ENCODE assay signal across 8 cellular contexts in the genomic region with DNA sequence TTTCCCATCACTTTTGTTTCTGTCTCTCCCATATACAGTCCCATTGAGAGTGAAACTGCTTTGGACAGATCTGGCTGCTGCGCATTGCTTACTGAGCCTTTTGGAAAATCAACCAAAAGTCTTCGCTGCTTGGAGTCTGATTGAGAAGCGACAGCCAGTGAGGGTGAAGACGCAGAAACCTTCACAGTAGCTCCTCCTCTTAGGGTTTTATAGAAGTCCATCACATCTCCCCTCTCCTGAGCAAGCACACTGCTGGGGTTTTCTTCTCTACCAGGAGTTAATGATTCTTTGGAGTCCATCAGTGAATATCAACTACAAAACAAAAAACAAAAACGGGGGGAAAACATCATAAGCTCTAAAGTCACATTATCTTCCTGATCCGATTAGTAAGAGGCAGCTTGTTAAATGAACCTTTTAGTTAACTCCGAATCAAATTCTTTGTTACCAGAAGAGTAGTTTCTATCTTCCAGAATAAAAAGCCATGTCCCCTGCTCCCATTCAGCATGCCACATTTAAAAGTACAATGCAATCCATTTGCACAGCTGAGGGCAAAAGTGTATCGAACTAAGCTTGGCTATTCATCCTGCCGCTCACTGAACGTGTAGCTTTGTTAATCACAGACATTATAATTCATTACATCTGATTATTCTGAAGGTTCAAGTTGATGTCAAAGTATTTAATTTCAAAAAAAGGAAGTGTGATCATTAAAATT. TPM values are rescaled to one million over a fixed set of nuclear protein-coding genes. Genes with fewer than 3 reads are reported as not detected.
DNase-seq lines count a peak whose midpoint lies in the region; ATAC-seq and TF ChIP-seq lines count a peak whose summit lies in the region.

No MANE protein-coding gene starts in this region.

- H3K27me3 ChIP-seq in DOHH2 (ENCODE audit: control insufficient read depth, low read length), result no peaks in the 10 kb centered on the region
- H3K27me3 ChIP-seq in ovary, result no peaks in the 10 kb centered on the region
- H3K27me3 ChIP-seq in Caco-2 (replicated peaks; ENCODE audit: control insufficient read depth, insufficient read depth, low read length), result no peaks in the 10 kb centered on the region; the same call in 1 of the 2 replicates

- H3K4me3 ChIP-seq in DOHH2 (ENCODE audit: low read length) (peak overlapping the region; percentile 88), ovary (peak overlapping the region; percentile 26), Caco-2 (ENCODE audit: low read depth, low read length) (no peak overlapping the region)

- H3K27ac ChIP-seq in DOHH2 (ENCODE audit: low read depth, low read length), result 0 out of 2 replicates have a peak overlapping the region, but pooled peaks have one; percentile 19
- H3K27ac ChIP-seq in ovary, result no peak overlapping the region

- no peak for TF ChIP-seq POLR2A in ovary (IDR thresholded peaks at IDR 0.05)

- TF ChIP-seq CTCF in DOHH2 (IDR thresholded peaks at IDR 0.05; ENCODE audit: low read depth, low read length, poor library complexity, severe bottlenecking) (no peak), ovary (IDR thresholded peaks at IDR 0.05) (no peak), Caco-2 (IDR thresholded peaks at IDR 0.05; ENCODE audit: insufficient read depth in 1 of 2, low read depth in 1 of 2, low read length in 1 of 2, severe bottlenecking in 1 of 2, unreplicated experiment in 1 of 2) (no peak)

- TF ChIP-seq EP300 in ovary (IDR thresholded peaks at IDR 0.05), result no peak

- peaks cover 64% of the 10 kb centered on the region for H3K4me1 ChIP-seq in DOHH2 (ENCODE audit: control insufficient read depth, low read length)
- peaks cover 16% of the 10 kb centered on the region for H3K4me1 ChIP-seq in ovary (ENCODE audit: insufficient read depth)
- no peaks in the 10 kb centered on the region for H3K4me1 ChIP-seq in Caco-2

- no peaks in the 10 kb centered on the region for H3K27me3 Mint-ChIP-seq in Caco-2 (ENCODE audit: insufficient read depth, unreplicated experiment)

- H3K27ac Mint-ChIP-seq in Caco-2 (ENCODE audit: unreplicated experiment), result no peak overlapping the region

- H3K9me3 ChIP-seq in DOHH2 (ENCODE audit: control insufficient read depth, insufficient read depth, low read length), result no peaks in the 10 kb centered on the region
- no peaks in the 10 kb centered on the region for H3K9me3 ChIP-seq in ovary
- no peaks in the 10 kb centered on the region for H3K9me3 ChIP-seq in Caco-2

- peaks cover 28% of the 10 kb centered on the region for H3F3A ChIP-seq in DOHH2 (ENCODE audit: control insufficient read depth, insufficient read depth)

- H3K4me2 ChIP-seq in DOHH2 (ENCODE audit: low read length), result peak overlapping the region; percentile 81

- H3K9me3 Mint-ChIP-seq in Caco-2 (ENCODE audit: unreplicated experiment), result no peaks in the 10 kb centered on the region

- peaks cover 85% of the 10 kb centered on the region for H3K79me2 ChIP-seq in DOHH2 (ENCODE audit: control insufficient read depth, low read length)

- intact Hi-C loops in ovary (cut with DNase I) (loop anchor here in 2 of 4 donors (5.0 to 10.0 kb wide), 4 partner anchors 378 to 786 kb away; no protein-coding TSS in a partner anchor), Caco-2 (cut with micrococcal nuclease; ENCODE audit: unreplicated experiment) (loop anchor here (5.0 to 10.0 kb wide), 3 partner anchors 197 to 686 kb away; no protein-coding TSS in a partner anchor)

- peaks cover 13% of the 10 kb centered on the region for H3K4me1 Mint-ChIP-seq in Caco-2 (ENCODE audit: low read depth, unreplicated experiment)

- POLR2A ChIA-PET in Caco-2 (lab: Charles Lee), result no interaction called here

- peak; percentile 63 for DNase-seq in NCI-H446 treated with DMSO at 0.1 percent for 48 hours (lab: John Stamatoyannopoulos, UW)
- peak; percentile 58 for DNase-seq in dermis blood vessel endothelial cell
- no peak for DNase-seq in ovary
- DNase-seq in NCI-H1417 treated with DMSO at 0.1 percent for 48 hours (lab: John Stamatoyannopoulos, UW), result no peak
- no peak for DNase-seq in SKM-1 treated with dmso at 0.1 percent for 144 hours (lab: John Stamatoyannopoulos, UW; ENCODE audit: unreplicated experiment)
- no peak for DNase-seq in Caco-2

- WGBS in ovary, 3 donors, result 68 to 80% (median 76%) methylated on average over 10 of the region's 10 CpGs

- no peaks in the 10 kb centered on the region for H3K9me2 ChIP-seq in DOHH2 (replicated peaks; ENCODE audit: control insufficient read depth, low read length)

- ATAC-seq in HG03139 (IDR thresholded peaks at IDR 0.05; ENCODE audit: unreplicated experiment), result no peak

- H4K20me1 ChIP-seq in DOHH2 (ENCODE audit: control insufficient read depth, insufficient read depth, low read depth, low read length), result peaks cover 29% of the 10 kb centered on the region

- CTCF ChIA-PET in Caco-2 (lab: Charles Lee), result no interaction called here

- BruUV-seq in Caco-2 (replicated peaks; lab: Mats Ljungman, UMichigan), result no TSS peak

- no peak overlapping the region for H3K4me3 Mint-ChIP-seq in Caco-2 (ENCODE audit: unreplicated experiment)

- H3K36me3 ChIP-seq in DOHH2 (ENCODE audit: control insufficient read depth, low read length), result peaks cover 77% of the 10 kb centered on the region
- no peaks in the 10 kb centered on the region for H3K36me3 ChIP-seq in ovary
- H3K36me3 ChIP-seq in Caco-2 (ENCODE audit: control insufficient read depth, insufficient read depth, low read length), result no peaks in the 10 kb centered on the region

- peaks cover 7% of the 10 kb centered on the region for H3K36me3 Mint-ChIP-seq in Caco-2 (ENCODE audit: insufficient read depth, unreplicated experiment)

RNA-seq across cellular contexts. Expression of gene NR3C1, which starts 2.8 kb away (rescaled TPM):
- total RNA-seq in dermis blood vessel endothelial cell, result 19.7 and 21.4 TPM in 2 replicates
- total RNA-seq in ovary, result 10 to 100 TPM; 26.2 to 54.3 (median 40.2) TPM
- polyA plus RNA-seq in ovary, result 10 to 100 TPM; 15.5 to 30.0 TPM
- 15.4 and 17.5 TPM in 2 replicates for total RNA-seq in Caco-2 (2022)

Comparison
In these comparisons a context has a peak if more than half of its experiments do, and no peak if none do; other contexts are left out.
1. DNase-seq: peak in NCI-H446 treated with DMSO at 0.1 percent for 48 hours (single experiment) and dermis blood vessel endothelial cell (single experiment); none in ovary (0 of 5), NCI-H1417 treated with DMSO at 0.1 percent for 48 hours (single experiment), SKM-1 treated with dmso at 0.1 percent for 144 hours (single experiment) and Caco-2 (0 of 2).